In genomic region chr4:185456131-185456530, GRCh38 we compare ENCODE assay signal across 31 cellular contexts. TPM values are rescaled to one million over a fixed set of nuclear protein-coding genes. Genes with fewer than 3 reads are reported as not detected.
"Had no signal": no experiment of that assay in that cellular context is flagged by ENCODE, and none has a peak within 500 bp of the region (broad histone marks: within the 10 kb centered on the region; RNA-seq: fewer than 3 reads in every experiment).

No MANE protein-coding gene starts in this region.

- H3K27ac ChIP-seq: KMS-11, PC-9, RWPE1, SJSA1 had no signal

- H3K36me3 Mint-ChIP-seq: T-cell had no signal

- H3K4me1 ChIP-seq: SJSA1 had no signal

- H3K4me3 Mint-ChIP-seq: T-cell had no signal

- H3K4me1 Mint-ChIP-seq: T-cell had no signal

- H3K27ac Mint-ChIP-seq: T-cell had no signal

- H3K4me2 ChIP-seq: KMS-11, PC-9, SK-N-SH had no signal

- H3K36me3 ChIP-seq: SJSA1 had no signal

- ATAC-seq: Panc1, Right ventricle myocardium inferior, T-cell had no signal

- H2AFZ ChIP-seq: PC-9 had no signal

- H3K9me3 ChIP-seq: SJSA1, SK-N-SH had no signal

- H3K4me3 ChIP-seq: PC-9, SJSA1 had no signal

- FAIRE-seq: RCC 7860 had no signal

- H3K9ac ChIP-seq: KMS-11, SK-N-SH had no signal

- H3K9me3 Mint-ChIP-seq: T-cell had no signal

- DNase-seq: Karpas-422, MM.1S, MV-4-11, NCI-H1092, NCI-H1105, NCI-H1417 treated with DMSO at 0.1 percent for 48 hours, NCI-H1436 treated with DMSO at 0.1 percent for 48 hours, NCI-H1694 treated with DMSO at 0.1 percent for 48 hours, NCI-H187 treated with DMSO at 0.1 percent for 48 hours, NCI-H2029, NCI-H2081, NCI-H2171 treated with DMSO at 0.1 percent for 48 hours, NCI-H2227 treated with DMSO at 0.1 percent for 48 hours, NCI-H345, NCI-H446, NCI-H510A treated with DMSO at 0.1 percent for 48 hours, NCI-H524 treated with DMSO at 0.1 percent for 48 hours, NCI-H69, NCI-H748 treated with DMSO at 0.1 percent for 48 hours, NCI-H82, PC-9, SHP77, SK-N-SH, T-cell had no signal

RNA-seq across cellular contexts. Expression of gene CCDC110, which starts 15.4 kb away (rescaled TPM):
- total RNA-seq: MCF 10A had no signal
